Comparison of ENCODE assay signal across 19 cellular contexts in the genomic region with DNA sequence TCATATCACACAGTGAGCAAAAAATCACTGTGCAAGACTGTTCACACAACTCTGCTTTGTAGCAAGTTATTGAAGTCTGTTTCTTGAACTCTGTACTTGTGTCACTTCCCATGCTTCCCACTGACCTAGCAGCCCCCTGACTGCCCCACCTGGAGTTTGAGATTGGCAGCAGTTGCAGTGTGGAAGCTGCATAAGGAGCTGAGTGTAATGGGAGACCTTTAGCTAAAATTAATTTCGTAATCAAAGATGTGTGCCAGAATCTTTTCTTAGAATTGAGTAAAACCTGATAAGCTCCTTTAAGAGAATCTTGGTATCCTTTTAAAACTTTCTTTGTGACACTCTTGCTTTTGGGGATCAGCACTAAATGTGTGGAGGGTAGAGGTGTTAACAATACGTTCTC. TPM values are rescaled to one million over a fixed set of nuclear protein-coding genes. Genes with fewer than 3 reads are reported as not detected.
DNase-seq lines count a peak whose midpoint lies in the region; ATAC-seq, FAIRE-seq and TF ChIP-seq lines count a peak whose summit lies in the region.
"Had no signal": no experiment of that assay in that cellular context is flagged by ENCODE, and none has a peak within 500 bp of the region (broad histone marks: within the 10 kb centered on the region; RNA-seq: fewer than 3 reads in every experiment).

No MANE protein-coding gene starts in this region.

- H3K36me3 ChIP-seq in left ventricle myocardium inferior, result no peaks in the 10 kb centered on the region
- no peaks in the 10 kb centered on the region for H3K36me3 ChIP-seq in bronchial epithelial cell (ENCODE audit: control insufficient read depth, insufficient read depth, low read length)
- no peaks in the 10 kb centered on the region for H3K36me3 ChIP-seq in aorta (ENCODE audit: control insufficient read depth in 1 of 2, insufficient read depth in 2 of 2, low read length in 1 of 2)
- H3K36me3 ChIP-seq: ovary, SJCRH30, upper lobe of left lung had no signal

- WGBS in aorta, 2 donors, result 55 to 65% methylated on average over 2 of the region's 2 CpGs

- no peaks in the 10 kb centered on the region for H3K9me3 Mint-ChIP-seq in memory B cell
- H3K9me3 Mint-ChIP-seq: stimulated activated effector memory CD8-positive, alpha-beta T cell treated with anti-CD3 and anti-CD28 coated beads, Interleukin-12 subunit alpha, Interleukin-12 subunit beta, amount 100 ng/mL, for 72 hours had no signal

- H3K36me3 Mint-ChIP-seq in memory B cell, result no peaks in the 10 kb centered on the region

- H3K4me3 ChIP-seq in left ventricle myocardium inferior (no peak overlapping the region), bronchial epithelial cell (ENCODE audit: low read depth, low read length) (no peak overlapping the region), aorta (ENCODE audit: low read length in 2 of 2) (no peak overlapping the region)
- H3K4me3 ChIP-seq: ovary, SJCRH30, spleen, upper lobe of left lung had no signal

- TF ChIP-seq CTCF in left ventricle myocardium inferior (IDR thresholded peaks at IDR 0.05; ENCODE audit: borderline replicate concordance) (no peak), bronchial epithelial cell (IDR thresholded peaks at IDR 0.05; ENCODE audit: insufficient read depth, low read length, severe bottlenecking) (no peak)

- FAIRE-seq in bronchial epithelial cell (lab: Jason Lieb, UNC), result no peak

- peak; percentile 40 for ATAC-seq in Right ventricle myocardium inferior
- ATAC-seq in memory B cell (ENCODE audit: low read depth), result no peak
- ATAC-seq in aorta (ENCODE audit: low FRiP score), result peak; percentile 46
- no peak for ATAC-seq in GM21390 (IDR thresholded peaks at IDR 0.05; ENCODE audit: unreplicated experiment)
- ATAC-seq: stimulated activated effector memory CD8-positive, alpha-beta T cell treated with anti-CD3 and anti-CD28 coated beads, Interleukin-12 subunit alpha, Interleukin-12 subunit beta, amount 100 ng/mL, for 72 hours had no signal

- H3K9me3 ChIP-seq in left ventricle myocardium inferior (replicated peaks) (no peaks in the 10 kb centered on the region), aorta (ENCODE audit: control insufficient read depth, low read length) (no peaks in the 10 kb centered on the region)
- H3K9me3 ChIP-seq: ovary, SJCRH30, spleen, upper lobe of left lung had no signal

- no peaks in the 10 kb centered on the region for H3K27me3 Mint-ChIP-seq in memory B cell
- H3K27me3 Mint-ChIP-seq: brain had no signal

- H3K27me3 ChIP-seq in left ventricle myocardium inferior (ENCODE audit: low read depth) (no peaks in the 10 kb centered on the region), bronchial epithelial cell (ENCODE audit: control insufficient read depth, insufficient read depth, low read length) (no peaks in the 10 kb centered on the region), aorta (ENCODE audit: control insufficient read depth in 1 of 2, insufficient read depth in 2 of 2, low read length in 1 of 2) (no peaks in the 10 kb centered on the region)
- H3K27me3 ChIP-seq: ovary, SJCRH30, spleen, upper lobe of left lung had no signal

- H3K4me1 Mint-ChIP-seq in memory B cell, result peaks cover 31% of the 10 kb centered on the region

- H3K27ac ChIP-seq in left ventricle myocardium inferior (replicated peaks) (no peak overlapping the region), aorta (ENCODE audit: low read depth in 1 of 2, low read length in 2 of 2) (no peak overlapping the region)
- H3K27ac ChIP-seq: ovary, SJCRH30, spleen, upper lobe of left lung had no signal

- intact Hi-C loops in Right ventricle myocardium inferior (cut with DNase I) (loop anchor here (5.0 kb wide), 1 partner anchor 67 kb away; the partner anchor contains the start of gene UBE2E1), left ventricle myocardium inferior (cut with micrococcal nuclease) (no loop called here), aorta (cut with DNase I) (no loop called here)

- H3K4me3 Mint-ChIP-seq in memory B cell, result no peak overlapping the region
- H3K4me3 Mint-ChIP-seq: brain; stimulated activated effector memory CD8-positive, alpha-beta T cell treated with anti-CD3 and anti-CD28 coated beads, Interleukin-12 subunit alpha, Interleukin-12 subunit beta, amount 100 ng/mL, for 72 hours had no signal

- peak overlapping the region; percentile 37 for H3K27ac Mint-ChIP-seq in memory B cell
- H3K27ac Mint-ChIP-seq: brain; stimulated activated effector memory CD8-positive, alpha-beta T cell treated with anti-CD3 and anti-CD28 coated beads, Interleukin-12 subunit alpha, Interleukin-12 subunit beta, amount 100 ng/mL, for 72 hours had no signal

- DNase-seq in Right ventricle myocardium inferior (ENCODE audit: missing footprints), result no peak
- no peak for DNase-seq in left ventricle myocardium inferior
- DNase-seq in bronchial epithelial cell (ENCODE audit: low read depth), result peak; percentile 17
- no peak for DNase-seq in memory B cell (ENCODE audit: low spot score in 2 of 2)
- DNase-seq in aorta, result no peak
- no peak for DNase-seq in anterior cingulate cortex (lab: John Stamatoyannopoulos, UW)
- DNase-seq in NCI-H1048 (lab: John Stamatoyannopoulos, UW), result no peak
- DNase-seq: activated CD4-positive, alpha-beta T cell treated with anti-CD3 and anti-CD28 coated beads for 1 hour; activated gamma-delta T cell treated with Interleukin-2 at 50 U/mL for 16 hours; left cardiac atrium; NCI-H1930; ovary; SJCRH30; spleen; T-helper 9 cell had no signal

- H3K4me1 ChIP-seq in left ventricle myocardium inferior (peaks cover 69% of the 10 kb centered on the region), aorta (ENCODE audit: control insufficient read depth in 1 of 2, insufficient read depth in 2 of 2, low read length in 2 of 2) (no peaks in the 10 kb centered on the region)
- H3K4me1 ChIP-seq: SJCRH30 had no signal

RNA-seq across cellular contexts. Expression of gene NKIRAS1, which starts 42.8 kb away (rescaled TPM):
- total RNA-seq in Right ventricle myocardium inferior (20.3 TPM), left ventricle myocardium inferior (20.8 TPM), bronchial epithelial cell (11.8 and 13.2 TPM in 2 replicates), aorta (10 to 100 TPM; 10.9 to 11.9 TPM)
- 10 to 100 TPM; 14.8 to 17.8 TPM for polyA plus RNA-seq in aorta

RNA-seq across cellular contexts. Expression of gene RPL15, which starts 43.0 kb away (rescaled TPM):
- total RNA-seq in Right ventricle myocardium inferior (1,001 TPM), left ventricle myocardium inferior (915 TPM), bronchial epithelial cell (2,265 and 4,496 TPM in 2 replicates), aorta (1,000 to 10,000 TPM; 1,314 to 1,433 TPM)
- 1,000 to 10,000 TPM; 3,412 to 5,106 TPM for polyA plus RNA-seq in aorta

Comparison
In these comparisons a context has a peak if more than half of its experiments do, and no peak if none do; other contexts are left out.
1. ATAC-seq: peak in Right ventricle myocardium inferior (single experiment) and aorta (single experiment); none in memory B cell (single experiment) and GM21390 (single experiment).